Comparison of ENCODE assay signal across 8 cellular contexts in the genomic region with DNA sequence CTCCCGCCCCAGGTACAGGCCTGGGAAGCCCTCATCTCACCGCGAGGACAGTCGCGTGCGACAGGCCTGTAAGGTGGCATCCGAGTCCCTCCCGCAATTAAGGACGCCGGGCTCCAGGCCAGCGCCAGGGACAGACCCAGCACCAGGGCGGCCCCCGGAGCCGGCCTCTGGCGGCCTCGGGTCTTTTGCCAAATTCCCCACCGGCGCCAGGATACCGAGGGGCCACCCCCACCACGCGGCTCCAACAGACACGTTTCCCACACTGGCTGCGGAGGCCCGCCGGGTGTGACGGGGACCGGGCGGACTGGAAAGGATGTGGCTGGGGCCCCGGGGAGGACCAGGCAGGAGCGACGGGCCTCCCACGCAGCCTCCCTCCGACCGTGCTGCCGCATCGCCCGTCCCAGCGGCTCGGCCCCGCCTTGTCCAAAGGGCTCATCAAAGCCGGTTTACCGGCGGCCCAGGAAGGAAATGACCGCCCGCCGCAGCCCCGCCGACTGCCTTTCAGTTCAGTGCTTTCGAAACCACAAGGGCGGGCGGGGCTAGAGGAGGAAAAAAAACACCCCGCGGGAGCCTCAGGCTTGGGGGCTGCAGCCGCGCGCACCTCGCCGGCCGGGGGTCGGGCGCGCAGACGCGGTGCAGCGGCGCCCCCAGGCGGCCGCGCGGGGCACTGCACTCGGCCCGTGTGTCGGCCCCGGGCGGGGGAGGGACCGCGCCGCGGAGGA. TPM values are rescaled to one million over a fixed set of nuclear protein-coding genes. Genes with fewer than 3 reads are reported as not detected.
A peak's percentile ranks its signal among the peaks of the same experiment; 100 is the strongest.
DNase-seq lines count a peak whose midpoint lies in the region; ATAC-seq, FAIRE-seq and TF ChIP-seq lines count a peak whose summit lies in the region.

No MANE protein-coding gene starts in this region.

- FAIRE-seq in bronchial epithelial cell (lab: Jason Lieb, UNC), result no peak

- TF ChIP-seq CTCF in WI38 (IDR thresholded peaks at IDR 0.05; ENCODE audit: low read depth, low read length) (peak; percentile 9; the same call in 1 of the 2 replicates), bronchial epithelial cell (IDR thresholded peaks at IDR 0.05; ENCODE audit: insufficient read depth, low read length, severe bottlenecking) (peak; percentile 39)

- H3K4me3 ChIP-seq in WI38 (ENCODE audit: low read depth, low read length) (peak overlapping the region; percentile 68), bronchial epithelial cell (ENCODE audit: low read depth, low read length) (peak overlapping the region; percentile 53)

- ATAC-seq in GM18867 (IDR thresholded peaks at IDR 0.05; ENCODE audit: unreplicated experiment) (peak; percentile 79), HG03095 (IDR thresholded peaks at IDR 0.05; ENCODE audit: unreplicated experiment) (peak; percentile 73)

- DNase-seq in AG08395 (ENCODE audit: low spot score), result peak; percentile 98
- peak; percentile 86 for DNase-seq in NCI-H2171 (lab: John Stamatoyannopoulos, UW)
- DNase-seq in bronchial epithelial cell (ENCODE audit: low read depth), result peak; percentile 61
- peak; percentile 98 for DNase-seq in islet precursor cell
- peak; percentile 81 for DNase-seq in stimulated activated CD4-positive, alpha-beta T cell treated with anti-CD3 and anti-CD28 coated beads, Interleukin-12 subunit alpha, Interleukin-12 subunit beta, amount 100 ng/mL, for 4 hours

- no peaks in the 10 kb centered on the region for H3K36me3 ChIP-seq in bronchial epithelial cell (ENCODE audit: control insufficient read depth, insufficient read depth, low read length)

- no peaks in the 10 kb centered on the region for H3K27me3 ChIP-seq in bronchial epithelial cell (ENCODE audit: control insufficient read depth, insufficient read depth, low read length)

RNA-seq across cellular contexts. Expression of a gene that starts 11.2 kb away (rescaled TPM):
- total RNA-seq in bronchial epithelial cell, result 10.2 and 10.5 TPM in 2 replicates

Comparison
In these comparisons a context has a peak if more than half of its experiments do, and no peak if none do; other contexts are left out.
1. Peak in every context shown above with its lines: DNase-seq, ATAC-seq and H3K4me3 ChIP-seq.